Comparison of ENCODE assay signal across 18 cellular contexts in the genomic region with DNA sequence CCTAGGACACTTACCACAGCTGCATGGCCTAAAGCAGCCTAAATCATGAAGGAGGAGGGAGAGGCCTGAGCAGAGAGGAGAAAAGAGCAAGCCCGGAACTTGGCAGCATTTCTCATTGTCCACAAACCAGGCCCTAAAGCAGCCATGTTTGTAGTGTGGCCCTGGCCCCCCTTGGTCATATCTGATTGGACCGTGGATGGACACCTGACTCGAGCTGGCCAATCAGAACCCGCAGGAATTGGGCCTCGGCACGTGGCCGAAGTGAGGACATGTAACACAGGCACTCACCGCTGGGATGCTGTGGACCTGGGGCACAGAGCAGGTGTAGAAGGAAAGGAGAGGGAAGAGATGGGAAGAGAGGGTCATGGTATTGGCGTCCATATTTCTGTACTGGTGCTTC. TPM values are rescaled to one million over a fixed set of nuclear protein-coding genes. Genes with fewer than 3 reads are reported as not detected.
"Had no signal": no experiment of that assay in that cellular context is flagged by ENCODE, and none has a peak within 500 bp of the region (broad histone marks: within the 10 kb centered on the region; RNA-seq: fewer than 3 reads in every experiment).

No MANE protein-coding gene starts in this region.

- H3K36me3 Mint-ChIP-seq: activated naive CD8-positive, alpha-beta T cell treated with anti-CD3 and anti-CD28 coated beads, Interleukin-2, amount 10 ng/mL, durations not matched to agents 7 days and 5 days; natural killer cell treated with Interleukin-12 subunit alpha and Interleukin-12 subunit beta and Interleukin-15 and Interleukin-18, amount 100 ng/mL, for 72 hours had no signal

- DNase-seq: activated CD4-positive, alpha-beta T cell treated with anti-CD3 and anti-CD28 coated beads, Interleukin-2, amount 10 ng/mL, durations not matched to agents 7 days and 5 days; activated CD8-positive, alpha-beta memory T cell treated with anti-CD3 and anti-CD28 coated beads for 24 hours; activated naive CD4-positive, alpha-beta T cell; activated naive CD8-positive, alpha-beta T cell treated with anti-CD3 and anti-CD28 coated beads, Interleukin-2, amount 10 ng/mL, durations not matched to agents 7 days and 5 days; anterior cingulate cortex; cortex of kidney; effector memory CD4-positive, alpha-beta T cell; foreskin fibroblast; hypothalamus; left ventricle myocardium superior; nucleus accumbens; stimulated activated CD4-positive, alpha-beta T cell treated with anti-CD3 and anti-CD28 coated beads, Interleukin-15, amount 100 ng/mL, for 24 hours; stimulated activated CD4-positive, alpha-beta T cell treated with anti-CD3 and anti-CD28 coated beads, Interleukin-4, amount 100 ng/mL, for 24 hours; stimulated activated naive CD4-positive, alpha-beta T cell had no signal

- H3K4me3 ChIP-seq: right atrium auricular region, tibial nerve had no signal

- H3K4me1 ChIP-seq: right atrium auricular region, tibial nerve had no signal

- H3K9me3 Mint-ChIP-seq: activated CD4-positive, alpha-beta T cell treated with anti-CD3 and anti-CD28 coated beads, Interleukin-2, amount 10 ng/mL, durations not matched to agents 7 days and 5 days; activated naive CD8-positive, alpha-beta T cell treated with anti-CD3 and anti-CD28 coated beads, Interleukin-2, amount 10 ng/mL, durations not matched to agents 7 days and 5 days; activated T-helper 1 cell treated with anti-CD3 and anti-CD28 coated beads, Interleukin-12 subunit alpha, Interleukin-12 subunit beta, Interleukin-2, Interleukin-4 antibody, amounts not matched to agents 30 ng/mL and 10 ng/mL and 1 ng/mL, durations not matched to agents 14 hours and 24 hours and 36 hours; natural killer cell treated with Interleukin-12 subunit alpha and Interleukin-12 subunit beta and Interleukin-15 and Interleukin-18, amount 100 ng/mL, for 72 hours had no signal

- H3K27me3 Mint-ChIP-seq: activated CD4-positive, alpha-beta T cell treated with anti-CD3 and anti-CD28 coated beads, Interleukin-2, amount 10 ng/mL, durations not matched to agents 7 days and 5 days; activated naive CD8-positive, alpha-beta T cell treated with anti-CD3 and anti-CD28 coated beads, Interleukin-2, amount 10 ng/mL, durations not matched to agents 7 days and 5 days had no signal

- H3K4me3 Mint-ChIP-seq: activated CD4-positive, alpha-beta T cell treated with anti-CD3 and anti-CD28 coated beads, Interleukin-2, amount 10 ng/mL, durations not matched to agents 7 days and 5 days; activated naive CD8-positive, alpha-beta T cell treated with anti-CD3 and anti-CD28 coated beads, Interleukin-2, amount 10 ng/mL, durations not matched to agents 7 days and 5 days; activated T-helper 1 cell treated with anti-CD3 and anti-CD28 coated beads, Interleukin-12 subunit alpha, Interleukin-12 subunit beta, Interleukin-2, Interleukin-4 antibody, amounts not matched to agents 30 ng/mL and 10 ng/mL and 1 ng/mL, durations not matched to agents 14 hours and 24 hours and 36 hours; natural killer cell treated with Interleukin-12 subunit alpha and Interleukin-12 subunit beta and Interleukin-15 and Interleukin-18, amount 100 ng/mL, for 72 hours had no signal

- H3K27me3 ChIP-seq: right atrium auricular region, tibial nerve had no signal

- H3K9me3 ChIP-seq: right atrium auricular region, tibial nerve had no signal

- ATAC-seq: left ventricle myocardium superior had no signal

- H3K4me1 Mint-ChIP-seq: activated CD4-positive, alpha-beta T cell treated with anti-CD3 and anti-CD28 coated beads, Interleukin-2, amount 10 ng/mL, durations not matched to agents 7 days and 5 days; activated naive CD8-positive, alpha-beta T cell treated with anti-CD3 and anti-CD28 coated beads, Interleukin-2, amount 10 ng/mL, durations not matched to agents 7 days and 5 days had no signal

- H3K27ac Mint-ChIP-seq: activated CD4-positive, alpha-beta T cell treated with anti-CD3 and anti-CD28 coated beads, Interleukin-2, amount 10 ng/mL, durations not matched to agents 7 days and 5 days; activated naive CD8-positive, alpha-beta T cell treated with anti-CD3 and anti-CD28 coated beads, Interleukin-2, amount 10 ng/mL, durations not matched to agents 7 days and 5 days; activated T-helper 1 cell treated with anti-CD3 and anti-CD28 coated beads, Interleukin-12 subunit alpha, Interleukin-12 subunit beta, Interleukin-2, Interleukin-4 antibody, amounts not matched to agents 30 ng/mL and 10 ng/mL and 1 ng/mL, durations not matched to agents 14 hours and 24 hours and 36 hours; natural killer cell treated with Interleukin-12 subunit alpha and Interleukin-12 subunit beta and Interleukin-15 and Interleukin-18, amount 100 ng/mL, for 72 hours had no signal

- H3K27ac ChIP-seq: right atrium auricular region, tibial nerve had no signal

RNA-seq across cellular contexts. Expression of a gene that starts 56.9 kb away (rescaled TPM):
- total RNA-seq: natural killer cell treated with Interleukin-12 subunit alpha and Interleukin-12 subunit beta and Interleukin-15 and Interleukin-18, amount 100 ng/mL, for 72 hours had no signal
